14 cellular contexts compared by ENCODE assay signal in genomic region chr5:155258139-155258538, GRCh38.
DNase-seq lines count a peak whose midpoint lies in the region; ATAC-seq and TF ChIP-seq lines count a peak whose summit lies in the region.
"Had no signal": no experiment of that assay in that cellular context is flagged by ENCODE, and none has a peak within 500 bp of the region (broad histone marks: within the 10 kb centered on the region; RNA-seq: fewer than 3 reads in every experiment).

No MANE protein-coding gene starts in this region.

- no peaks in the 10 kb centered on the region for H3K36me3 Mint-ChIP-seq in naive thymus-derived CD8-positive, alpha-beta T cell
- H3K36me3 Mint-ChIP-seq: CD4-positive, CD25-positive, alpha-beta regulatory T cell had no signal

- no peak overlapping the region for H3K4me3 Mint-ChIP-seq in naive thymus-derived CD8-positive, alpha-beta T cell
- H3K4me3 Mint-ChIP-seq: CD4-positive, CD25-positive, alpha-beta regulatory T cell had no signal

- H3K27ac ChIP-seq in right cardiac atrium (ENCODE audit: low read length): no peak overlapping the region
- H3K27ac ChIP-seq in right atrium auricular region: no peak overlapping the region
- no peak overlapping the region for H3K27ac ChIP-seq in testis
- no peak overlapping the region for H3K27ac ChIP-seq in foreskin keratinocyte
- H3K27ac ChIP-seq in gastroesophageal sphincter: no peak overlapping the region
- H3K27ac ChIP-seq: BLaER1 treated with 17β-estradiol and CSF1 and Interleukin-3, amounts not matched to agents 10 nM and 100 nM; GM23248 had no signal

- TF ChIP-seq POLR2A in testis (IDR thresholded peaks at IDR 0.05) (no peak), gastroesophageal sphincter (IDR thresholded peaks at IDR 0.05) (no peak)

- TF ChIP-seq CTCF in right atrium auricular region (IDR thresholded peaks at IDR 0.05) (no peak), testis (IDR thresholded peaks at IDR 0.05) (no peak), foreskin keratinocyte (conservative IDR thresholded peaks at IDR 0.05) (no peak), gastroesophageal sphincter (IDR thresholded peaks at IDR 0.05) (no peak)

- no peaks in the 10 kb centered on the region for H3K4me1 ChIP-seq in right cardiac atrium (ENCODE audit: control insufficient read depth, insufficient read depth, low read length)
- H3K4me1 ChIP-seq in right atrium auricular region: no peaks in the 10 kb centered on the region
- no peaks in the 10 kb centered on the region for H3K4me1 ChIP-seq in testis
- peaks cover 9% of the 10 kb centered on the region for H3K4me1 ChIP-seq in foreskin keratinocyte
- H3K4me1 ChIP-seq in gastroesophageal sphincter: no peaks in the 10 kb centered on the region

- H3K4me3 ChIP-seq in right cardiac atrium (ENCODE audit: low read length) (no peak overlapping the region), right atrium auricular region (no peak overlapping the region), testis (no peak overlapping the region), gastroesophageal sphincter (no peak overlapping the region)
- H3K4me3 ChIP-seq: BLaER1 treated with 17β-estradiol and CSF1 and Interleukin-3, amounts not matched to agents 10 nM and 100 nM; GM23248 had no signal

- peaks cover 4 to 10% (median 7%) of the 10 kb centered on the region in 5 donors for H3K27me3 Mint-ChIP-seq in naive thymus-derived CD8-positive, alpha-beta T cell
- H3K27me3 Mint-ChIP-seq: CD4-positive, CD25-positive, alpha-beta regulatory T cell had no signal

- no peaks in the 10 kb centered on the region for H3K36me3 ChIP-seq in right atrium auricular region
- no peaks in the 10 kb centered on the region for H3K36me3 ChIP-seq in testis (ENCODE audit: low read depth, missing control alignments)
- H3K36me3 ChIP-seq in gastroesophageal sphincter: no peaks in the 10 kb centered on the region
- H3K36me3 ChIP-seq: BLaER1 treated with 17β-estradiol and CSF1 and Interleukin-3, amounts not matched to agents 10 nM and 100 nM had no signal

- H3K9me3 ChIP-seq in right cardiac atrium (ENCODE audit: control insufficient read depth, low read length) (no peaks in the 10 kb centered on the region), right atrium auricular region (no peaks in the 10 kb centered on the region), testis (no peaks in the 10 kb centered on the region), gastroesophageal sphincter (no peaks in the 10 kb centered on the region)

- POLR2A ChIA-PET in naive thymus-derived CD8-positive, alpha-beta T cell (lab: Charles Lee): no interaction called here

- ATAC-seq in right cardiac atrium (peak; percentile 65 to 69), foreskin keratinocyte (no peak), HG02852 (IDR thresholded peaks at IDR 0.05; ENCODE audit: unreplicated experiment) (no peak), gastroesophageal sphincter (no peak)
- no peak for ATAC-seq in naive thymus-derived CD8-positive, alpha-beta T cell
- ATAC-seq: HCT116 had no signal

- 64% methylated on average over 6 of the region's 6 CpGs for WGBS in right cardiac atrium
- 59 to 65% methylated on average over 6 of the region's 6 CpGs for WGBS in testis, 2 donors
- WGBS in gastroesophageal sphincter (ENCODE audit: low coverage in 1 of 2), 2 donors: 31 to 37% methylated on average over 2 to 3 of the region's 6 CpGs

- H3K27me3 ChIP-seq in right cardiac atrium (ENCODE audit: control insufficient read depth, insufficient read depth) (no peaks in the 10 kb centered on the region), right atrium auricular region (no peaks in the 10 kb centered on the region), testis (no peaks in the 10 kb centered on the region), foreskin keratinocyte (no peaks in the 10 kb centered on the region), gastroesophageal sphincter (no peaks in the 10 kb centered on the region)
- H3K27me3 ChIP-seq: BLaER1 treated with 17β-estradiol and CSF1 and Interleukin-3, amounts not matched to agents 10 nM and 100 nM had no signal

- no peaks in the 10 kb centered on the region for H3K4me1 Mint-ChIP-seq in naive thymus-derived CD8-positive, alpha-beta T cell
- H3K4me1 Mint-ChIP-seq: CD4-positive, CD25-positive, alpha-beta regulatory T cell had no signal

- H3K27ac Mint-ChIP-seq in naive thymus-derived CD8-positive, alpha-beta T cell: no peak overlapping the region
- H3K27ac Mint-ChIP-seq: CD4-positive, CD25-positive, alpha-beta regulatory T cell had no signal

- no peak for TF ChIP-seq EP300 in gastroesophageal sphincter (IDR thresholded peaks at IDR 0.05)

- H3K9me3 Mint-ChIP-seq in naive thymus-derived CD8-positive, alpha-beta T cell: peaks cover 0 to 5% (median 0%) of the 10 kb centered on the region in 9 donors

- intact Hi-C loops in right cardiac atrium (cut with DNase I): no loop called here
- intact Hi-C loops in testis (cut with DNase I; ENCODE audit: low total_unique reads): no loop called here

- DNase-seq in right cardiac atrium (peak; percentile 27 to 79 (median 64)), right atrium auricular region (ENCODE audit: low spot score) (no peak), islet precursor cell (peak; percentile 13), testis (peak; percentile 57), foreskin keratinocyte (no peak)
- no peak for DNase-seq in naive thymus-derived CD8-positive, alpha-beta T cell
- DNase-seq: 8988T; CD4-positive, CD25-positive, alpha-beta regulatory T cell; DMS79; GM23248 had no signal

Comparison
In these comparisons a context has a peak if more than half of its experiments do, and no peak if none do; other contexts are left out.
1. DNase-seq: peak in right cardiac atrium (3 of 3), islet precursor cell (single experiment) and testis (single experiment); none in right atrium auricular region (single experiment), foreskin keratinocyte (0 of 2) and naive thymus-derived CD8-positive, alpha-beta T cell (0 of 10).
2. ATAC-seq: peak in right cardiac atrium (2 of 2); none in foreskin keratinocyte (single experiment), HG02852 (single experiment), gastroesophageal sphincter (single experiment) and naive thymus-derived CD8-positive, alpha-beta T cell (0 of 2).